In genomic region chr20:1094706-1095220, GRCh38 we compare ENCODE assay signal across 21 cellular contexts.
"Had no signal": no experiment of that assay in that cellular context is flagged by ENCODE, and none has a peak within 500 bp of the region (broad histone marks: within the 10 kb centered on the region; RNA-seq: fewer than 3 reads in every experiment).

No MANE protein-coding gene starts in this region.

- H3K27me3 Mint-ChIP-seq: activated CD4-positive, alpha-beta memory T cell treated with anti-CD3 and anti-CD28 coated beads for 36 hours; activated CD4-positive, alpha-beta T cell treated with anti-CD3 and anti-CD28 coated beads for 36 hours; natural killer cell treated with Interleukin-12 subunit alpha and Interleukin-12 subunit beta and Interleukin-15 and Interleukin-18, amount 100 ng/mL, for 72 hours; progenitor cell of endocrine pancreas had no signal

- H3K36me3 Mint-ChIP-seq: natural killer cell treated with Interleukin-12 subunit alpha and Interleukin-12 subunit beta and Interleukin-15 and Interleukin-18, amount 100 ng/mL, for 72 hours had no signal

- ATAC-seq: activated CD4-positive, alpha-beta T cell treated with anti-CD3 and anti-CD28 coated beads for 36 hours; activated CD8-positive, alpha-beta memory T cell treated with anti-CD3 and anti-CD28 coated beads, Interleukin-2, amount 10 ng/mL, durations not matched to agents 7 days and 5 days; esophagus mucosa; natural killer cell treated with Interleukin-12 subunit alpha and Interleukin-12 subunit beta and Interleukin-15 and Interleukin-18, amount 100 ng/mL, for 72 hours had no signal

- H3K27me3 ChIP-seq: cardiac muscle cell, dorsolateral prefrontal cortex, right atrium auricular region, tibial nerve had no signal

- H3K27ac Mint-ChIP-seq: activated CD4-positive, alpha-beta memory T cell treated with anti-CD3 and anti-CD28 coated beads for 36 hours; activated CD4-positive, alpha-beta T cell treated with anti-CD3 and anti-CD28 coated beads for 36 hours; activated CD8-positive, alpha-beta memory T cell treated with anti-CD3 and anti-CD28 coated beads, Interleukin-2, amount 10 ng/mL, durations not matched to agents 7 days and 5 days; natural killer cell treated with Interleukin-12 subunit alpha and Interleukin-12 subunit beta and Interleukin-15 and Interleukin-18, amount 100 ng/mL, for 72 hours; progenitor cell of endocrine pancreas had no signal

- H3K4me1 ChIP-seq: right atrium auricular region, tibial nerve had no signal

- H3K27ac ChIP-seq: cardiac muscle cell, dorsolateral prefrontal cortex, right atrium auricular region, tibial nerve had no signal

- H3K36me3 ChIP-seq: cardiac muscle cell, right atrium auricular region, tibial nerve had no signal

- H3K9me3 Mint-ChIP-seq: natural killer cell treated with Interleukin-12 subunit alpha and Interleukin-12 subunit beta and Interleukin-15 and Interleukin-18, amount 100 ng/mL, for 72 hours had no signal

- H3K4me3 ChIP-seq: cardiac muscle cell, dorsolateral prefrontal cortex, right atrium auricular region, tibial nerve had no signal

- DNase-seq: activated CD4-positive, alpha-beta memory T cell treated with anti-CD3 and anti-CD28 coated beads for 36 hours; activated CD4-positive, alpha-beta T cell treated with anti-CD3 and anti-CD28 coated beads for 36 hours; activated CD8-positive, alpha-beta memory T cell treated with anti-CD3 and anti-CD28 coated beads, Interleukin-2, amount 10 ng/mL, durations not matched to agents 7 days and 5 days; activated naive CD4-positive, alpha-beta T cell treated with anti-CD3 and anti-CD28 coated beads, Interleukin-2, amount 50 U/mL, for 16 hours; activated T-cell treated with anti-CD3 and anti-CD28 coated beads, Interleukin-2, amount 50 U/mL, for 1 hour; dorsolateral prefrontal cortex; head of caudate nucleus; kidney glomerular epithelial cell; mesendoderm; occipital lobe; small intestine; stimulated activated CD4-positive, alpha-beta T cell treated with anti-CD3 and anti-CD28 coated beads, Interleukin-4, amount 100 ng/mL, for 24 hours; stimulated activated naive CD4-positive, alpha-beta T cell; substantia nigra; T-helper 2 cell had no signal

- H3K4me1 Mint-ChIP-seq: activated CD4-positive, alpha-beta T cell treated with anti-CD3 and anti-CD28 coated beads for 36 hours; activated CD8-positive, alpha-beta memory T cell treated with anti-CD3 and anti-CD28 coated beads, Interleukin-2, amount 10 ng/mL, durations not matched to agents 7 days and 5 days had no signal

- H3K4me3 Mint-ChIP-seq: activated CD4-positive, alpha-beta memory T cell treated with anti-CD3 and anti-CD28 coated beads for 36 hours; activated CD4-positive, alpha-beta T cell treated with anti-CD3 and anti-CD28 coated beads for 36 hours; activated CD8-positive, alpha-beta memory T cell treated with anti-CD3 and anti-CD28 coated beads, Interleukin-2, amount 10 ng/mL, durations not matched to agents 7 days and 5 days; natural killer cell treated with Interleukin-12 subunit alpha and Interleukin-12 subunit beta and Interleukin-15 and Interleukin-18, amount 100 ng/mL, for 72 hours had no signal
